In the genomic region with DNA sequence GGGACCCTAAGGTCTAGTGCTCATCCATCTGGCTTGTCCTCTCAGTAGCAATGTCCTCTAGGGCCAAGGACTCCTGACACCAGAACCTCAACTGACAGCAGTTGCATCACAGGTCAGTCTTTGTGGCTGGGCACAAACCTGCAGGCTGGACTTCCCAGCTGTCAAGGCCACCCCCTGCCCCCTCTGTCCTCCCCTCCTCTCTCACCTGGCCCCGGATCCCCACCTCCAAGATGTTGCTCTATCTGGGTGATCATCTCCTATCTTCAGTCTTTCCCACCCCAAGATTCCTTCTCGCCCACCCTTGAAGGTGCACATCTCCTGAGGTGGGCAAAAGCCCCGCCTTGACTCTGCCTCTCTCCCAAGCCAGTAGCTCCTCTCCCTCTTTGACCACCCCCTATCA, we compare ENCODE assay signal across 30 cellular contexts.
"Had no signal": no experiment of that assay in that cellular context is flagged by ENCODE, and none has a peak within 500 bp of the region (broad histone marks: within the 10 kb centered on the region; RNA-seq: fewer than 3 reads in every experiment).

No MANE protein-coding gene starts in this region.

- H3K27me3 ChIP-seq: ovary, right lobe of liver, sigmoid colon, thyroid gland, transverse colon, upper lobe of left lung, vagina had no signal

- H3K4me3 ChIP-seq: ovary, psoas muscle, right lobe of liver, sigmoid colon, thoracic aorta, thyroid gland, transverse colon, upper lobe of left lung, vagina had no signal

- DNase-seq: naive B cell; naive thymus-derived CD8-positive, alpha-beta T cell; nephron progenitor cell; occipital lobe; ovary; posterior cingulate gyrus; psoas muscle; right cardiac atrium; right lobe of liver; small intestine; stimulated activated CD4-positive, alpha-beta T cell treated with anti-CD3 and anti-CD28 coated beads, Interleukin-15, amount 100 ng/mL, for 24 hours; stimulated activated CD4-positive, alpha-beta T cell treated with anti-CD3 and anti-CD28 coated beads, Interleukin-2, amount 100 ng/mL, for 24 hours; stimulated activated CD4-positive, alpha-beta T cell treated with anti-CD3 and anti-CD28 coated beads, Interleukin-2, amount 100 ng/mL, for 48 hours; stimulated activated CD4-positive, alpha-beta T cell treated with anti-CD3 and anti-CD28 coated beads, Interleukin-4, amount 100 ng/mL, for 24 hours; stimulated activated naive CD4-positive, alpha-beta T cell; stimulated activated naive CD8-positive, alpha-beta T cell treated with anti-CD3 and anti-CD28 coated beads, Interleukin-15, amount 100 ng/mL, for 72 hours; stimulated activated naive CD8-positive, alpha-beta T cell treated with anti-CD3 and anti-CD28 coated beads, Interleukin-15, Interleukin-2, amounts not matched to agents 100 U/mL and 50 U/mL, for 24 hours; substantia nigra; thyroid gland; transverse colon; upper lobe of left lung had no signal

- ATAC-seq: naive thymus-derived CD8-positive, alpha-beta T cell; psoas muscle; right cardiac atrium; right lobe of liver; stimulated activated effector memory CD8-positive, alpha-beta T cell treated with anti-CD3 and anti-CD28 coated beads, Interleukin-12 subunit alpha, Interleukin-12 subunit beta, amount 100 ng/mL, for 72 hours; stimulated activated naive CD8-positive, alpha-beta T cell treated with anti-CD3 and anti-CD28 coated beads, Interleukin-15, amount 100 ng/mL, for 72 hours; stimulated activated naive CD8-positive, alpha-beta T cell treated with anti-CD3 and anti-CD28 coated beads, Interleukin-15, Interleukin-2, amounts not matched to agents 100 U/mL and 50 U/mL, for 24 hours had no signal

- H3K27ac Mint-ChIP-seq: naive B cell; naive thymus-derived CD8-positive, alpha-beta T cell; natural killer cell treated with Interleukin-12 subunit alpha and Interleukin-12 subunit beta and Interleukin-15 and Interleukin-18, amount 100 ng/mL, for 72 hours; nephron progenitor cell; progenitor cell of endocrine pancreas; stimulated activated effector memory CD8-positive, alpha-beta T cell treated with anti-CD3 and anti-CD28 coated beads, Interleukin-12 subunit alpha, Interleukin-12 subunit beta, amount 100 ng/mL, for 72 hours had no signal

- H2AFZ ChIP-seq: parathyroid adenoma had no signal

- H3K9me3 ChIP-seq: ovary, psoas muscle, right lobe of liver, sigmoid colon, thoracic aorta, thyroid gland, transverse colon, upper lobe of left lung, vagina had no signal

- H3K9ac ChIP-seq: parathyroid adenoma had no signal

- H3K4me1 Mint-ChIP-seq: naive B cell; nephron progenitor cell; neural crest cell; stimulated activated effector memory CD8-positive, alpha-beta T cell treated with anti-CD3 and anti-CD28 coated beads, Interleukin-12 subunit alpha, Interleukin-12 subunit beta, amount 100 ng/mL, for 72 hours; stimulated activated naive CD8-positive, alpha-beta T cell treated with anti-CD3 and anti-CD28 coated beads, Interleukin-15, amount 100 ng/mL, for 72 hours had no signal

- H3K4me1 ChIP-seq: psoas muscle, right lobe of liver, thyroid gland, transverse colon, upper lobe of left lung, vagina had no signal

- H3K27ac ChIP-seq: ovary, parathyroid adenoma, psoas muscle, right lobe of liver, sigmoid colon, thoracic aorta, thyroid gland, transverse colon, upper lobe of left lung, vagina had no signal

- H3K4me3 Mint-ChIP-seq: naive B cell; naive thymus-derived CD8-positive, alpha-beta T cell; natural killer cell treated with Interleukin-12 subunit alpha and Interleukin-12 subunit beta and Interleukin-15 and Interleukin-18, amount 100 ng/mL, for 72 hours; nephron progenitor cell; neural crest cell; stimulated activated effector memory CD8-positive, alpha-beta T cell treated with anti-CD3 and anti-CD28 coated beads, Interleukin-12 subunit alpha, Interleukin-12 subunit beta, amount 100 ng/mL, for 72 hours; stimulated activated naive CD8-positive, alpha-beta T cell treated with anti-CD3 and anti-CD28 coated beads, Interleukin-15, amount 100 ng/mL, for 72 hours had no signal

- FAIRE-seq: small intestine, urothelium cell line had no signal

- H3K9me3 Mint-ChIP-seq: natural killer cell treated with Interleukin-12 subunit alpha and Interleukin-12 subunit beta and Interleukin-15 and Interleukin-18, amount 100 ng/mL, for 72 hours; nephron progenitor cell; stimulated activated naive CD8-positive, alpha-beta T cell treated with anti-CD3 and anti-CD28 coated beads, Interleukin-15, amount 100 ng/mL, for 72 hours had no signal

- H3K36me3 Mint-ChIP-seq: naive B cell; naive thymus-derived CD8-positive, alpha-beta T cell; natural killer cell treated with Interleukin-12 subunit alpha and Interleukin-12 subunit beta and Interleukin-15 and Interleukin-18, amount 100 ng/mL, for 72 hours; stimulated activated effector memory CD8-positive, alpha-beta T cell treated with anti-CD3 and anti-CD28 coated beads, Interleukin-12 subunit alpha, Interleukin-12 subunit beta, amount 100 ng/mL, for 72 hours had no signal

- H3K36me3 ChIP-seq: ovary, right lobe of liver, sigmoid colon, thoracic aorta, thyroid gland, transverse colon, upper lobe of left lung, vagina had no signal
